Comparison of ENCODE assay signal across 15 cellular contexts in the genomic region with DNA sequence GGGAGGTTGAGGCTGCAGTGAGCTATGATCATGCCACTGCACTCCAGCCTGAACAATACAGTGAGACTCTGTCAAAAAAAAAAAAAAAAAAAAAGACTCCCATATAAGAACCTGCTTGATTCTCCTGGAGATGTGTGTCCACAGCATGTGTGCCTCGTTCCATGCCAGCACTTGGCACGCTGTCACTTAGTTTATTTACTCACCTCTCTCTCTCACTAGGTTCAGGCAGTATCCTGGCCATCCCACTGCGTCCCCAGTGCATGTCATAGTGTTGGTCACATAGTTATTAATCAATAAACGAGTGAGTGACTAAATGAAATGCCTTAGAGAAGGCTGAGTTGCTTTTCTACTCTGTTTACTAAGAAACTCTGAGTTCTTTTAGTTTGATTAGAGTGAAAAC.
"Had no signal": no experiment of that assay in that cellular context is flagged by ENCODE, and none has a peak within 500 bp of the region (broad histone marks: within the 10 kb centered on the region; RNA-seq: fewer than 3 reads in every experiment).

No MANE protein-coding gene starts in this region.

- H3K9me3 ChIP-seq: testis, upper lobe of right lung had no signal

- H3K36me3 ChIP-seq: heart left ventricle, upper lobe of right lung had no signal

- DNase-seq: activated CD4-positive, alpha-beta T cell treated with anti-CD3 and anti-CD28 coated beads for 36 hours; activated CD8-positive, alpha-beta memory T cell treated with anti-CD3 and anti-CD28 coated beads, Interleukin-2, amount 50 U/mL, for 48 hours; activated CD8-positive, alpha-beta T cell treated with anti-CD3 and anti-CD28 coated beads, Interleukin-2, amount 10 ng/mL, durations not matched to agents 7 days and 5 days; aorta; effector CD4-positive, alpha-beta T cell; foreskin melanocyte; heart left ventricle; left ventricle myocardium superior; mesenchymal stem cell; nephron progenitor cell; stimulated activated CD4-positive, alpha-beta T cell treated with anti-CD3 and anti-CD28 coated beads, Interleukin-4, amount 100 ng/mL, for 1 hour; stimulated activated CD8-positive, alpha-beta memory T cell treated with anti-CD3 and anti-CD28 coated beads, Interleukin-4, amount 100 ng/mL, for 48 hours; T-helper 9 cell; testis; upper lobe of right lung had no signal

- ATAC-seq: activated CD4-positive, alpha-beta T cell treated with anti-CD3 and anti-CD28 coated beads for 36 hours; activated CD8-positive, alpha-beta T cell treated with anti-CD3 and anti-CD28 coated beads, Interleukin-2, amount 10 ng/mL, durations not matched to agents 7 days and 5 days; heart left ventricle; left ventricle myocardium superior; upper lobe of right lung had no signal

- H3K4me3 ChIP-seq: heart left ventricle, testis, upper lobe of right lung had no signal

- H3K4me1 ChIP-seq: testis, upper lobe of right lung had no signal

- H3K27ac ChIP-seq: heart left ventricle, testis, upper lobe of right lung had no signal
